ENCODE assay signal across 13 cellular contexts in the genomic region with DNA sequence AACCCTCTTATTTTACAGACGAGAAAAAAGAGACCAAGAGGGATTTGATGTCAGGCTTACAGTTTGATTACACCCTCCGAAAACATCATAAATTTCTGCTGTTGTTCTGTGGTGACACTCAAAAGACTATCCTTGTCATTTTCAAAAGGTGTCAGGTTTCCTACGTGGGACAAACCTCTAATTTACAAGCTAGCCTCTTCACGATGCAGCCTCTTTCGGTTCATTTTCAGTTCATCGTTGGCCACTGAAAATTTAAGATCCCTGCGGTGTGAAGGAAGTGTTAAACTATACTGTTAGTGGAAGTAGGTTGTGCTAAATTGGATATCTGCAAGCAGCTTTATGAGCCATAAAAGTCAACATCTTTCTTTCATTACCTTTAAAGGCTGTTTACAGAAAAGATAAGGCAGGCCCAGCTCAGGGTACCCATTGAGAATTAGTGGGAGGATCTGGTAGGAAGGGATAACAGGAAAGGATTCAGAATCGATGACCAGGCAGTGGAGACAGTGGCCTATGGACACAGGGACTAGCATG.
A peak's percentile ranks its signal among the peaks of the same experiment; 100 is the strongest.
DNase-seq lines count a peak whose midpoint lies in the region; ATAC-seq, FAIRE-seq and TF ChIP-seq lines count a peak whose summit lies in the region.
"Had no signal": no experiment of that assay in that cellular context is flagged by ENCODE, and none has a peak within 500 bp of the region (broad histone marks: within the 10 kb centered on the region; RNA-seq: fewer than 3 reads in every experiment).

No MANE protein-coding gene starts in this region.

- H3K27me3 ChIP-seq in K562 (ENCODE audit: control insufficient read depth in 2 of 2, insufficient read depth in 2 of 2, low read length in 2 of 2): peaks cover 0 to 10% of the 10 kb centered on the region in 2 experiments; a peak in 3 of 5 replicates
- H3K27me3 ChIP-seq: tibial nerve had no signal

- peak overlapping the region in 1 of 2 experiments; percentile 5; a peak in 1 of 4 replicates for H3K9ac ChIP-seq in K562 (ENCODE audit: insufficient read depth in 1 of 2, low read depth in 2 of 2, low read length in 2 of 2)

- no peak for TF ChIP-seq POLR2A in K562 (conservative IDR thresholded peaks at IDR 0.05)

- H2AFZ ChIP-seq in K562 (ENCODE audit: low read depth, low read length): peak overlapping the region; percentile 86

- H3K4me3 ChIP-seq in K562: no peak overlapping the region
- H3K4me3 ChIP-seq: tibial nerve had no signal

- no peaks in the 10 kb centered on the region for H4K20me1 ChIP-seq in K562 (replicated peaks; ENCODE audit: control insufficient read depth, insufficient read depth, low read length)

- no peaks in the 10 kb centered on the region for H3K36me3 ChIP-seq in K562 (ENCODE audit: control insufficient read depth, insufficient read depth, low read length)
- H3K36me3 ChIP-seq: tibial nerve had no signal

- no peak for TF ChIP-seq CTCF in K562 (IDR thresholded peaks at IDR 0.05 in 2 of 3, conservative IDR thresholded peaks at IDR 0.05 in 1 of 3; ENCODE audit: insufficient read depth in 2 of 3, low read depth in 1 of 3, low read length in 3 of 3)

- intact Hi-C loops in K562 (cut with micrococcal nuclease): no loop called here

- peaks cover 5 to 17% of the 10 kb centered on the region in 2 experiments for H3K4me1 ChIP-seq in K562 (replicated peaks in 1 of 2; ENCODE audit: control insufficient read depth in 2 of 2, insufficient read depth in 2 of 2, low read length in 2 of 2)
- H3K4me1 ChIP-seq: tibial nerve had no signal

- BruUV-seq in K562 (replicated peaks; lab: Mats Ljungman, UMichigan): no TSS peak

- WGBS in K562 (ENCODE audit: insufficient coverage, low coverage, missing lambda C conversion rate): 18% methylated on average over 8 of the region's 8 CpGs

- H3K27ac ChIP-seq in K562 (ENCODE audit: extremely low read depth, low read depth, low read length): peak overlapping the region; percentile 63
- H3K27ac ChIP-seq: tibial nerve had no signal

- in situ Hi-C loops in K562 (cut with MboI): no loop called here

- H3K9me3 ChIP-seq in K562 (replicated peaks; ENCODE audit: control insufficient read depth, insufficient read depth, low read depth, low read length): no peaks in the 10 kb centered on the region
- H3K9me3 ChIP-seq: tibial nerve had no signal

- peak; percentile 44 for FAIRE-seq in K562 (lab: Jason Lieb, UNC)
- FAIRE-seq: colon had no signal

- TF ChIP-seq EP300 in K562 (IDR thresholded peaks at IDR 0.05; ENCODE audit: low read length): no peak

- POLR2A ChIA-PET in HEK293T (lab: Yijun Ruan, JAX) (interaction anchor here (0.7 to 2.2 kb wide), 5 partner anchors 10 to 329 kb away, joined by 3 to 20 read pairs (median 7); a partner anchor contains a TSS), K562 (lab: Yijun Ruan, JAX) (interaction anchor here (0.6 to 1.2 kb wide), 3 partner anchors 9 to 17 kb away, joined by 3 read pairs; no protein-coding TSS in a partner anchor)

- TF ChIP-seq RAD21 in K562 (CRISPR knock-in tag; conservative IDR thresholded peaks at IDR 0.05 in 1 of 2, IDR thresholded peaks at IDR 0.05 in 1 of 2): no peak

- no peaks in the 10 kb centered on the region for H3K9me1 ChIP-seq in K562 (ENCODE audit: control insufficient read depth, insufficient read depth, low read length)

- ATAC-seq in K562 (peak; percentile 52), GM18520 (IDR thresholded peaks at IDR 0.05; ENCODE audit: unreplicated experiment) (no peak), HG03135 (IDR thresholded peaks at IDR 0.05; ENCODE audit: unreplicated experiment) (no peak)

- peak overlapping the region; percentile 55 for H3K4me2 ChIP-seq in K562 (ENCODE audit: insufficient read depth, low read length)

- CTCF ChIA-PET in HEK293T (lab: Yijun Ruan, JAX): interaction anchor here (0.5 to 0.7 kb wide), 2 partner anchors 79 to 87 kb away, joined by 3 to 9 read pairs; no protein-coding TSS in a partner anchor
- CTCF ChIA-PET in K562 (lab: Yijun Ruan, JAX; ENCODE audit: low intra/inter-chr PET ratio): no interaction called here

- peak; percentile 79 for DNase-seq in DMS79 treated with DMSO at 0.1 percent for 48 hours (lab: John Stamatoyannopoulos, UW)
- peak; percentile 42 for DNase-seq in HEK293T (ENCODE audit: extremely low spot score)
- peak; percentile 77 to 92 for DNase-seq in NCI-H2081 (lab: John Stamatoyannopoulos, UW)
- peak in 2 of 4 experiments; percentile 16 to 27 for DNase-seq in K562 (ENCODE audit: extremely low read depth in 1 of 4, low spot score in 3 of 4)
- DNase-seq in AG20443 (ENCODE audit: low spot score): no peak
- DNase-seq in NCI-H82 treated with DMSO at 0.1 percent for 48 hours (lab: John Stamatoyannopoulos, UW; ENCODE audit: unreplicated experiment): no peak
- DNase-seq: activated T-cell treated with anti-CD3 and anti-CD28 coated beads, Interleukin-2, amount 50 U/mL, for 1 hour; CD8-positive, alpha-beta memory T cell; glutamatergic neuron had no signal

- H3K79me2 ChIP-seq in K562 (ENCODE audit: control insufficient read depth, insufficient read depth, low read length): no peaks in the 10 kb centered on the region

TF ChIP-seq in HEK293T, 16 proteins besides CTCF, POLR2A, EP300 and RAD21:
- TF ChIP-seq ARNT (IDR thresholded peaks at IDR 0.05) (peak; percentile 99), FOXM1 (IDR thresholded peaks at IDR 0.05; ENCODE audit: borderline replicate concordance) (0 out of 2 replicates have a peak, but pooled peaks have one; percentile 35), FOXA1 (IDR thresholded peaks at IDR 0.05) (peak; percentile 74; the same call in 1 of the 2 replicates), CTBP1 (IDR thresholded peaks at IDR 0.05; ENCODE audit: borderline replicate concordance) (peak; percentile 96), NFRKB (IDR thresholded peaks at IDR 0.05) (no peak), LEF1 (IDR thresholded peaks at IDR 0.05; ENCODE audit: borderline replicate concordance) (peak; percentile 81; the same call in 1 of the 2 replicates), SP1 (IDR thresholded peaks at IDR 0.05) (no peak)
- TF ChIP-seq, protein P1, sequence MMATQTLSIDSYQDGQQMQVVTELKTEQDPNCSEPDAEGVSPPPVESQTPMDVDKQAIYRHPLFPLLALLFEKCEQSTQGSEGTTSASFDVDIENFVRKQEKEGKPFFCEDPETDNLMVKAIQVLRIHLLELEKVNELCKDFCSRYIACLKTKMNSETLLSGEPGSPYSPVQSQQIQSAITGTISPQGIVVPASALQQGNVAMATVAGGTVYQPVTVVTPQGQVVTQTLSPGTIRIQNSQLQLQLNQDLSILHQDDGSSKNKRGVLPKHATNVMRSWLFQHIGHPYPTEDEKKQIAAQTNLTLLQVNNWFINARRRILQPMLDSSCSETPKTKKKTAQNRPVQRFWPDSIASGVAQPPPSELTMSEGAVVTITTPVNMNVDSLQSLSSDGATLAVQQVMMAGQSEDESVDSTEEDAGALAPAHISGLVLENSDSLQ (IDR thresholded peaks at IDR 0.05): peak; percentile 92

TF ChIP-seq in K562, 482 proteins besides CTCF, POLR2A, EP300 and RAD21 (continues in another document):
- TF ChIP-seq L3MBTL2 (IDR thresholded peaks at IDR 0.05): 0 out of 2 replicates have a peak, but pooled peaks have one; percentile 6
- TF ChIP-seq, protein P2, sequence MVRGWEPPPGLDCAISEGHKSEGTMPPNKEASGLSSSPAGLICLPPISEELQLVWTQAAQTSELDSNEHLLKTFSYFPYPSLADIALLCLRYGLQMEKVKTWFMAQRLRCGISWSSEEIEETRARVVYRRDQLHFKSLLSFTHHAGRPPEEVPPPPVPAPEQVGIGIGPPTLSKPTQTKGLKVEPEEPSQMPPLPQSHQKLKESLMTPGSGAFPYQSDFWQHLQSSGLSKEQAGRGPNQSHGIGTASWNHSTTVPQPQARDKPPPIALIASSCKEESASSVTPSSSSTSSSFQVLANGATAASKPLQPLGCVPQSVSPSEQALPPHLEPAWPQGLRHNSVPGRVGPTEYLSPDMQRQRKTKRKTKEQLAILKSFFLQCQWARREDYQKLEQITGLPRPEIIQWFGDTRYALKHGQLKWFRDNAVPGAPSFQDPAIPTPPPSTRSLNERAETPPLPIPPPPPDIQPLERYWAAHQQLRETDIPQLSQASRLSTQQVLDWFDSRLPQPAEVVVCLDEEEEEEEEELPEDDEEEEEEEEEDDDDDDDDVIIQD (CRISPR knock-in tag; IDR thresholded peaks at IDR 0.05): no peak
- TF ChIP-seq, protein P3, sequence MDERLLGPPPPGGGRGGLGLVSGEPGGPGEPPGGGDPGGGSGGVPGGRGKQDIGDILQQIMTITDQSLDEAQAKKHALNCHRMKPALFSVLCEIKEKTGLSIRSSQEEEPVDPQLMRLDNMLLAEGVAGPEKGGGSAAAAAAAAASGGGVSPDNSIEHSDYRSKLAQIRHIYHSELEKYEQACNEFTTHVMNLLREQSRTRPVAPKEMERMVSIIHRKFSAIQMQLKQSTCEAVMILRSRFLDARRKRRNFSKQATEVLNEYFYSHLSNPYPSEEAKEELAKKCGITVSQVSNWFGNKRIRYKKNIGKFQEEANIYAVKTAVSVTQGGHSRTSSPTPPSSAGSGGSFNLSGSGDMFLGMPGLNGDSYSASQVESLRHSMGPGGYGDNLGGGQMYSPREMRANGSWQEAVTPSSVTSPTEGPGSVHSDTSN (CRISPR knock-in tag; IDR thresholded peaks at IDR 0.05; ENCODE audit: low read depth): no peak
- TF ChIP-seq, protein P3 (tag; conservative IDR thresholded peaks at IDR 0.05; ENCODE audit: low read depth): peak; percentile 52
- TF ChIP-seq, protein P4, sequence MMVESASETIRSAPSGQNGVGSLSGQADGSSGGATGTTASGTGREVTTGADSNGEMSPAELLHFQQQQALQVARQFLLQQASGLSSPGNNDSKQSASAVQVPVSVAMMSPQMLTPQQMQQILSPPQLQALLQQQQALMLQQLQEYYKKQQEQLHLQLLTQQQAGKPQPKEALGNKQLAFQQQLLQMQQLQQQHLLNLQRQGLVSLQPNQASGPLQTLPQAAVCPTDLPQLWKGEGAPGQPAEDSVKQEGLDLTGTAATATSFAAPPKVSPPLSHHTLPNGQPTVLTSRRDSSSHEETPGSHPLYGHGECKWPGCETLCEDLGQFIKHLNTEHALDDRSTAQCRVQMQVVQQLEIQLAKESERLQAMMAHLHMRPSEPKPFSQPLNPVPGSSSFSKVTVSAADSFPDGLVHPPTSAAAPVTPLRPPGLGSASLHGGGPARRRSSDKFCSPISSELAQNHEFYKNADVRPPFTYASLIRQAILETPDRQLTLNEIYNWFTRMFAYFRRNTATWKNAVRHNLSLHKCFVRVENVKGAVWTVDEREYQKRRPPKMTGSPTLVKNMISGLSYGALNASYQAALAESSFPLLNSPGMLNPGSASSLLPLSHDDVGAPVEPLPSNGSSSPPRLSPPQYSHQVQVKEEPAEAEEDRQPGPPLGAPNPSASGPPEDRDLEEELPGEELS (CRISPR knock-in tag; IDR thresholded peaks at IDR 0.05; ENCODE audit: borderline replicate concordance): no peak

Comparison
In these comparisons a context has a peak if more than half of its experiments do, and no peak if none do; other contexts are left out.
1. DNase-seq: peak in DMS79 treated with DMSO at 0.1 percent for 48 hours (single experiment), HEK293T (single experiment) and NCI-H2081 (2 of 2); none in AG20443 (single experiment) and NCI-H82 treated with DMSO at 0.1 percent for 48 hours (single experiment).